ENCODE assay signal across 1 cellular context in the genomic region with DNA sequence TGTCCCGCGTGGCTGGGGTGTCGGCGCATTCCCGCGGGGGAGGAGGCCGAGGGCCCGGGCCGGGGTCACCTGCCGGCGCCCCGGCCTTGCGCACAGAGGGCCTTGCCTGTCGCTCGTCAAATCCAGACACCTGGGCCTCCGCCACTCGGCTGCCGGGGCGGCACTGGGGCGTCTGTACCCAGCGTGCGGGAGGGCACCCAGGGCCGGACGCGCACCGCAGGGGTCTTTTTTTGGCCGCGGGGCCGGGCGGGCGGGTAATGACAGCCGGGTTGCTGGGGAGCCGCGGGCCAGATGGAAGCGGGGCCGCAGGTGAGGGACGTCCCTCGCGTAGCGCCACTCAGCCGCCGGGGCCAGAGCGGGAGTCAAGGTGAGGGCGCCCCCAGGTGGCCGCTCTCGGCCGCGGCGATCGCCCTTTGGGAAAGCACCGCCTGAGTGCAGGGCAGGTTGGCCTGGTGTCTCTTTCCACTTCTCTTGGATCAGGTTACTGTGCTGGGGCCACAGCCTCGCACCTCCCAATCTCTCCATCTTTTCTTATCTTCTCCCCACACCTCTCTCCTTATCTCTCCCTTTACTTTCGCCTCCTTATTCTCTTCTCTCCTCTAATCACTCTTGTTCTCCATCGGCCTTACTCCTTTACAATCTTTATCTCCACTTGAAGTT.
A peak's percentile ranks its signal among the peaks of the same experiment; 100 is the strongest.
TF ChIP-seq lines count a peak whose summit lies in the region.

No MANE protein-coding gene starts in this region.

TF ChIP-seq in IMR-90, 13 proteins besides CTCF, POLR2A, EP300 and RAD21 (continued from another document):
- TF ChIP-seq BHLHE40 (IDR thresholded peaks at IDR 0.05; ENCODE audit: low read depth, low read length), result no peak
- TF ChIP-seq RFX5 (IDR thresholded peaks at IDR 0.05; ENCODE audit: low read depth, low read length), result no peak
- peak; percentile 51 for TF ChIP-seq SMC3 (IDR thresholded peaks at IDR 0.05; ENCODE audit: low read depth, low read length)
- TF ChIP-seq FOS (IDR thresholded peaks at IDR 0.05; ENCODE audit: low read depth, low read length), result no peak
- no peak for TF ChIP-seq NFE2L2 (IDR thresholded peaks at IDR 0.05; ENCODE audit: low read depth, low read length)
